17 cellular contexts compared by ENCODE assay signal in the genomic region with DNA sequence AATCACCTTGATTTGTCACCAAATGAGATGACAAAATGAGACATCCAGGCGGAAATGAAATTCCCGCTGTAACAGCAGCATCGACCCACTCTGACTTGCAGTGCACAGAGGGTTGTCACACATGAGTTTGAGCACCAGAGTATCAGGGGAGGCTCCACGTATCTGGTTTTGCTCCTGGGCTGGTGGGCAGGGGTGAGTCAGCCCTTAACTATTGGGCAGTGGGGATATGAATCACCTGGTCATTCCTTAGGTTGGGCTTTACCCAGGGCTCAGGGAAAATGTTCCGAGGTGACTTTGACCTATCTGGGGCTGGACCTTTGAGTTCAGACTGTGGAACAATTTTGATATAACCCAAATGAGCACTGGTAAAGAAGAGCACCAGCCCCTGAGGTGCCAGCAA.
"Had no signal": no experiment of that assay in that cellular context is flagged by ENCODE, and none has a peak within 500 bp of the region (broad histone marks: within the 10 kb centered on the region; RNA-seq: fewer than 3 reads in every experiment).

No MANE protein-coding gene starts in this region.

- H3K27me3 ChIP-seq: hepatocyte had no signal

- H3K36me3 ChIP-seq: pancreas had no signal

- H3K27ac ChIP-seq: hepatocyte, pancreas had no signal

- H3K4me3 Mint-ChIP-seq: dendritic cell treated with granulocyte-macrophage colony-stimulating factor and Interleukin-4, amounts not matched to agents 40 ng/mL and 50 ng/mL, for 4 days; natural killer cell; neural crest cell had no signal

- H3K36me3 Mint-ChIP-seq: natural killer cell had no signal

- H3K4me1 ChIP-seq: pancreas had no signal

- H3K4me1 Mint-ChIP-seq: natural killer cell had no signal

- H3K27ac Mint-ChIP-seq: dendritic cell treated with granulocyte-macrophage colony-stimulating factor and Interleukin-4, amounts not matched to agents 40 ng/mL and 50 ng/mL, for 4 days; natural killer cell; progenitor cell of endocrine pancreas had no signal

- H3K9me3 Mint-ChIP-seq: dendritic cell treated with granulocyte-macrophage colony-stimulating factor and Interleukin-4, amounts not matched to agents 40 ng/mL and 50 ng/mL, for 4 days; natural killer cell; neural crest cell had no signal

- FAIRE-seq: colon, endothelial cell of umbilical vein, pancreas, small intestine had no signal

- H3K4me3 ChIP-seq: hepatocyte, mucosa of descending colon, pancreas had no signal

- H3K4me2 ChIP-seq: hepatocyte had no signal

- ATAC-seq: mucosa of descending colon, natural killer cell, pancreas, right cardiac atrium had no signal

- H3K79me2 ChIP-seq: hepatocyte had no signal

- DNase-seq: erythroblast; foreskin melanocyte; head of caudate nucleus; mucosa of descending colon; natural killer cell; pancreas; right cardiac atrium; small intestine; stimulated activated CD4-positive, alpha-beta T cell treated with anti-CD3 and anti-CD28 coated beads, Interleukin-12 subunit alpha, Interleukin-12 subunit beta, amount 100 ng/mL, for 4 hours; stimulated activated naive CD4-positive, alpha-beta T cell treated with Interleukin-2 at 50 U/mL for 16 hours; trophoblast cell had no signal
